Comparison of ENCODE assay signal across 8 cellular contexts in genomic region chr19:45455707-45456499, GRCh38. TPM values are rescaled to one million over a fixed set of nuclear protein-coding genes. Genes with fewer than 3 reads are reported as not detected.
DNase-seq lines count a peak whose midpoint lies in the region; ATAC-seq and TF ChIP-seq lines count a peak whose summit lies in the region.

No MANE protein-coding gene starts in this region.

- TF ChIP-seq CTCF in endothelial cell (IDR thresholded peaks at IDR 0.05; ENCODE audit: unreplicated experiment) (no peak), mucosa of descending colon (IDR thresholded peaks at IDR 0.05) (no peak)

- no peak overlapping the region for H3K4me3 Mint-ChIP-seq in endothelial cell (ENCODE audit: unreplicated experiment)

- H3K9me3 ChIP-seq in mucosa of descending colon (no peaks in the 10 kb centered on the region), stomach smooth muscle (ENCODE audit: control insufficient read depth in 2 of 2, low read length in 2 of 2) (no peaks in the 10 kb centered on the region)

- H3K27ac Mint-ChIP-seq in endothelial cell (ENCODE audit: unreplicated experiment) = peak overlapping the region; percentile 70

- no peaks in the 10 kb centered on the region for H3K36me3 ChIP-seq in mucosa of descending colon (ENCODE audit: low read depth)
- no peaks in the 10 kb centered on the region for H3K36me3 ChIP-seq in stomach smooth muscle (ENCODE audit: control insufficient read depth in 2 of 2, insufficient read depth in 2 of 2, low read length in 2 of 2)

- H3K4me1 Mint-ChIP-seq in endothelial cell (ENCODE audit: unreplicated experiment) = peaks cover 13% of the 10 kb centered on the region

- H3K27me3 ChIP-seq in stomach smooth muscle (ENCODE audit: control insufficient read depth in 1 of 2, insufficient read depth in 2 of 2, low read length in 2 of 2) = peaks cover 0 to 3% of the 10 kb centered on the region in 2 donors

- H3K27ac ChIP-seq in stomach smooth muscle (ENCODE audit: low read length) = peak overlapping the region; percentile 62

- peak; percentile 90 for ATAC-seq in mucosa of descending colon
- ATAC-seq in GM18517 (IDR thresholded peaks at IDR 0.05; ENCODE audit: unreplicated experiment) = no peak

- peaks cover 5% of the 10 kb centered on the region for H3K36me3 Mint-ChIP-seq in endothelial cell (ENCODE audit: low read depth, unreplicated experiment)

- peak; percentile 18 for DNase-seq in NCI-H1105 treated with DMSO at 0.1 percent for 48 hours (lab: John Stamatoyannopoulos, UW)
- no peak for DNase-seq in NCI-H1105 (lab: John Stamatoyannopoulos, UW)
- peak; percentile 72 for DNase-seq in NCI-H2029 treated with DMSO at 0.1 percent for 48 hours (lab: John Stamatoyannopoulos, UW)
- peak; percentile 38 to 54 for DNase-seq in activated CD4-positive, alpha-beta T cell treated with anti-CD3 and anti-CD28 coated beads, Interleukin-2, amount 50 U/mL, for 4 hours
- peak; percentile 56 for DNase-seq in endothelial cell (ENCODE audit: low spot score)
- peak; percentile 89 to 95 (median 93) for DNase-seq in mucosa of descending colon

- intact Hi-C loops in mucosa of descending colon (cut with DNase I, micrococcal nuclease) = no loop called here

- H3K4me3 ChIP-seq in mucosa of descending colon = no peak overlapping the region
- peak overlapping the region in 1 of 2 donors; percentile 40 for H3K4me3 ChIP-seq in stomach smooth muscle (ENCODE audit: low read length in 2 of 2)

- peak overlapping the region; percentile 29 to 56 for H3K9ac ChIP-seq in stomach smooth muscle (ENCODE audit: low read length in 2 of 2)

- H3K4me1 ChIP-seq in mucosa of descending colon (ENCODE audit: low read depth) = peaks cover 22% of the 10 kb centered on the region
- H3K4me1 ChIP-seq in stomach smooth muscle (ENCODE audit: control insufficient read depth, insufficient read depth, low read length) = peaks cover 20% of the 10 kb centered on the region

- H3K9me3 Mint-ChIP-seq in endothelial cell (ENCODE audit: unreplicated experiment) = no peaks in the 10 kb centered on the region

- H3K27me3 Mint-ChIP-seq in endothelial cell (ENCODE audit: unreplicated experiment) = peaks cover 21% of the 10 kb centered on the region

RNA-seq across cellular contexts. Expression of gene FOSB, which starts 11.9 kb away (rescaled TPM):
- 64.2 TPM for total RNA-seq in endothelial cell (ENCODE audit: unreplicated experiment)
- 10 to 100 TPM in 1 of 3 donors, 1 to 10 TPM in 1, under 1 TPM in 1; 0.58 to 10.3 (median 1.6) TPM for total RNA-seq in mucosa of descending colon

RNA-seq across cellular contexts. Expression of gene ERCC1, which starts 32.2 kb away (rescaled TPM):
- 62.8 TPM for total RNA-seq in endothelial cell (ENCODE audit: unreplicated experiment)
- 10 to 100 TPM; 37.7 to 51.2 (median 46.6) TPM for total RNA-seq in mucosa of descending colon

RNA-seq across cellular contexts. Expression of gene RTN2, which starts 40.9 kb away (rescaled TPM):
- 25.3 TPM for total RNA-seq in endothelial cell (ENCODE audit: unreplicated experiment)
- total RNA-seq in mucosa of descending colon = 10 to 100 TPM in 1 of 3 donors, 1 to 10 TPM in 2; 3.1 to 18.2 (median 6.2) TPM

RNA-seq across cellular contexts. Expression of gene PPM1N, which starts 42.3 kb away (rescaled TPM):
- total RNA-seq in endothelial cell (ENCODE audit: unreplicated experiment) = 0.33 TPM
- total RNA-seq in mucosa of descending colon = 1 to 10 TPM in 1 of 3 donors, under 1 TPM in 2; 0.43 to 1.3 (median 0.87) TPM

RNA-seq across cellular contexts. Expression of gene POLR1G, which starts 49.5 kb away (rescaled TPM):
- total RNA-seq in endothelial cell (ENCODE audit: unreplicated experiment) = 4.4 TPM
- 1 to 10 TPM; 3.2 to 4.1 (median 3.2) TPM for total RNA-seq in mucosa of descending colon
